In genomic region chr2:128765822-128766221, GRCh38 we compare ENCODE assay signal across 14 cellular contexts.
A peak's percentile ranks its signal among the peaks of the same experiment; 100 is the strongest.
DNase-seq lines count a peak whose midpoint lies in the region; ATAC-seq and TF ChIP-seq lines count a peak whose summit lies in the region.
"Had no signal": no experiment of that assay in that cellular context is flagged by ENCODE, and none has a peak within 500 bp of the region (broad histone marks: within the 10 kb centered on the region; RNA-seq: fewer than 3 reads in every experiment).

No MANE protein-coding gene starts in this region.

- H3K27me3 ChIP-seq in right atrium auricular region (no peaks in the 10 kb centered on the region), WERI-Rb-1 (ENCODE audit: insufficient read depth, low read depth, severe bottlenecking) (no peaks in the 10 kb centered on the region), neuron (ENCODE audit: insufficient read depth, low read length) (no peaks in the 10 kb centered on the region)
- H3K27me3 ChIP-seq in effector memory CD4-positive, alpha-beta T cell (replicated peaks; ENCODE audit: control insufficient read depth, insufficient read depth, low read length, poor library complexity, severe bottlenecking), result no peaks in the 10 kb centered on the region

- H2AFZ ChIP-seq in neuron (ENCODE audit: low read depth, low read length), result peak overlapping the region; percentile 40

- H3K9me3 ChIP-seq in right atrium auricular region (peaks cover 0 to 19% of the 10 kb centered on the region in 2 donors), WERI-Rb-1 (ENCODE audit: severe bottlenecking) (no peaks in the 10 kb centered on the region), neuron (ENCODE audit: low read length) (no peaks in the 10 kb centered on the region)
- H3K9me3 ChIP-seq in effector memory CD4-positive, alpha-beta T cell (ENCODE audit: control insufficient read depth, low read length), result no peaks in the 10 kb centered on the region

- TF ChIP-seq CTCF in right atrium auricular region (IDR thresholded peaks at IDR 0.05), result no peak
- no peak for TF ChIP-seq CTCF in WERI-Rb-1 (IDR thresholded peaks at IDR 0.05; ENCODE audit: low read depth, low read length)

- peak; percentile 52 for DNase-seq in right atrium auricular region (ENCODE audit: low spot score)
- DNase-seq in left ventricle myocardium superior, result no peak
- DNase-seq in WERI-Rb-1, result peak; percentile 90
- DNase-seq in stimulated activated CD4-positive, alpha-beta T cell treated with anti-CD3 and anti-CD28 coated beads, Interleukin-4, amount 100 ng/mL, for 24 hours, result no peak
- no peak for DNase-seq in effector memory CD4-positive, alpha-beta T cell
- DNase-seq: AML-193; CD4-positive, alpha-beta T cell; NCI-H2029; NCI-H510A treated with DMSO at 0.1 percent for 48 hours; OCI-M1 had no signal

- H3K4me1 ChIP-seq in right atrium auricular region, result peaks cover 0 to 9% of the 10 kb centered on the region in 2 donors
- no peaks in the 10 kb centered on the region for H3K4me1 ChIP-seq in neuron (ENCODE audit: insufficient read depth, low read length)
- H3K4me1 ChIP-seq in effector memory CD4-positive, alpha-beta T cell (ENCODE audit: control insufficient read depth, insufficient read depth, low read length, poor library complexity, severe bottlenecking), result no peaks in the 10 kb centered on the region

- no peak overlapping the region for H3K4me3 ChIP-seq in right atrium auricular region
- peak overlapping the region; percentile 5; the same call in 1 of the 2 replicates for H3K4me3 ChIP-seq in WERI-Rb-1 (ENCODE audit: low read depth, low read length)
- no peak overlapping the region for H3K4me3 ChIP-seq in neuron (ENCODE audit: low read length)
- H3K4me3 ChIP-seq in effector memory CD4-positive, alpha-beta T cell (ENCODE audit: insufficient read depth, low read depth, low read length, poor library complexity, severe bottlenecking), result no peak overlapping the region

- intact Hi-C loops in left ventricle myocardium superior (cut with micrococcal nuclease), result no loop called here

- no peaks in the 10 kb centered on the region for H3K36me3 ChIP-seq in right atrium auricular region
- H3K36me3 ChIP-seq in WERI-Rb-1, result no peaks in the 10 kb centered on the region
- H3K36me3 ChIP-seq in neuron (ENCODE audit: insufficient read depth, low read length), result no peaks in the 10 kb centered on the region
- no peaks in the 10 kb centered on the region for H3K36me3 ChIP-seq in effector memory CD4-positive, alpha-beta T cell (ENCODE audit: control insufficient read depth, insufficient read depth, low read length)

- H3K27ac ChIP-seq in right atrium auricular region (no peak overlapping the region), WERI-Rb-1 (peak overlapping the region; percentile 14; the same call in 1 of the 2 replicates)
- no peak overlapping the region for H3K27ac ChIP-seq in effector memory CD4-positive, alpha-beta T cell (ENCODE audit: insufficient read depth, low read length, poor library complexity, severe bottlenecking)
- H3K27ac ChIP-seq: RWPE1 had no signal

- ATAC-seq in left ventricle myocardium superior, result no peak
- ATAC-seq in HG03280 (IDR thresholded peaks at IDR 0.05; ENCODE audit: unreplicated experiment), result no peak
- ATAC-seq in HG03095 (IDR thresholded peaks at IDR 0.05; ENCODE audit: unreplicated experiment), result no peak

Comparison
In these comparisons a context has a peak if more than half of its experiments do, and no peak if none do; other contexts are left out.
1. DNase-seq: peak in right atrium auricular region (single experiment) and WERI-Rb-1 (single experiment); none in left ventricle myocardium superior (single experiment), stimulated activated CD4-positive, alpha-beta T cell treated with anti-CD3 and anti-CD28 coated beads, Interleukin-4, amount 100 ng/mL, for 24 hours (single experiment) and effector memory CD4-positive, alpha-beta T cell (0 of 3).